In genomic region chr19:11652492-11652891, GRCh38 we compare ENCODE assay signal across 1 cellular context.
TF ChIP-seq lines count a peak whose summit lies in the region.

No MANE protein-coding gene starts in this region.

TF ChIP-seq in HEK293, 187 proteins besides CTCF, POLR2A, EP300 and RAD21 (continued from another document):
- TF ChIP-seq ZNF449 (tag by site-specific recombination; IDR thresholded peaks at IDR 0.05) (no peak), ZNF664 (tag by site-specific recombination; IDR thresholded peaks at IDR 0.05) (no peak), ZNF202 (tag by site-specific recombination; IDR thresholded peaks at IDR 0.05; ENCODE audit: borderline replicate concordance) (no peak), ZBTB10 (tag by site-specific recombination; IDR thresholded peaks at IDR 0.05) (no peak), ZFP3 (tag by site-specific recombination; IDR thresholded peaks at IDR 0.05; ENCODE audit: low read depth) (no peak), ZNF274 (IDR thresholded peaks at IDR 0.05; ENCODE audit: low read length) (no peak), ZNF274 (tag by site-specific recombination; IDR thresholded peaks at IDR 0.05; ENCODE audit: borderline replicate concordance) (0 out of 2 replicates have a peak, but pooled peaks have one; percentile 4)
